In genomic region chr15:42548258-42549051, GRCh38 we compare ENCODE assay signal across 1 cellular context.
TF ChIP-seq lines count a peak whose summit lies in the region.

TSS of gene HAUS2 (plus strand) at chr15:42548838. CDS start at chr15:42548873, 35 bp downstream.
TSS of gene LRRC57 (minus strand) at chr15:42548793. CDS start at chr15:42548434, 359 bp downstream.

TF ChIP-seq in HepG2, 621 proteins besides CTCF, POLR2A, EP300 and RAD21 (continued from another document and continues in another):
- TF ChIP-seq ZUFSP (CRISPR knock-in tag; IDR thresholded peaks at IDR 0.05; ENCODE audit: borderline replicate concordance) (no peak), REL (CRISPR knock-in tag; conservative IDR thresholded peaks at IDR 0.05) (peak; percentile 56; the same call in 1 of the 2 replicates), RNF2 (conservative IDR thresholded peaks at IDR 0.05; ENCODE audit: low read depth) (no peak), TRIM22 (IDR thresholded peaks at IDR 0.05) (no peak), XRCC5 (optimal IDR thresholded peaks at IDR 0.05; ENCODE audit: low read length) (peak; percentile 62), GFI1 (CRISPR knock-in tag; IDR thresholded peaks at IDR 0.05; ENCODE audit: borderline replicate concordance) (peak; percentile 28; the same call in 1 of the 2 replicates), ZNF558 (CRISPR knock-in tag; IDR thresholded peaks at IDR 0.05; ENCODE audit: borderline replicate concordance) (no peak), ZNF687 (CRISPR knock-in tag; IDR thresholded peaks at IDR 0.05) (peak; percentile 92), ASH2L (IDR thresholded peaks at IDR 0.05; ENCODE audit: insufficient read length, low read depth, low read length) (peak; percentile 92), ZNF326 (CRISPR knock-in tag; IDR thresholded peaks at IDR 0.05; ENCODE audit: borderline replicate concordance) (no peak), ZNF251 (CRISPR knock-in tag; IDR thresholded peaks at IDR 0.05) (no peak), AKNA (CRISPR knock-in tag; IDR thresholded peaks at IDR 0.05; ENCODE audit: borderline replicate concordance) (no peak; the same call in 1 of the 2 replicates), ZNF543 (CRISPR knock-in tag; IDR thresholded peaks at IDR 0.05) (peak; percentile 63), ATF3 (CRISPR knock-in tag; IDR thresholded peaks at IDR 0.05) (peak; percentile 81), ATRX (CRISPR knock-in tag; IDR thresholded peaks at IDR 0.05; ENCODE audit: borderline replicate concordance) (no peak), ZNF446 (CRISPR knock-in tag; IDR thresholded peaks at IDR 0.05) (no peak), ZSCAN21 (CRISPR knock-in tag; IDR thresholded peaks at IDR 0.05; ENCODE audit: borderline replicate concordance) (no peak), ATF7-NPFF (CRISPR knock-in tag; IDR thresholded peaks at IDR 0.05; ENCODE audit: low read depth) (0 out of 2 replicates have a peak, but pooled peaks have one; percentile 34), ZFX (CRISPR knock-in tag; IDR thresholded peaks at IDR 0.05; ENCODE audit: low read depth) (peak; percentile 89), AHDC1 (CRISPR knock-in tag; IDR thresholded peaks at IDR 0.05; ENCODE audit: borderline replicate concordance) (0 out of 2 replicates have a peak, but pooled peaks have one; percentile 59), ZSCAN5A (CRISPR knock-in tag; IDR thresholded peaks at IDR 0.05; ENCODE audit: borderline replicate concordance) (no peak; the same call in 1 of the 2 replicates), CREM (IDR thresholded peaks at IDR 0.05) (peak; percentile 97), CREM (CRISPR knock-in tag; IDR thresholded peaks at IDR 0.05) (peak; percentile 84), CCAR2 (optimal IDR thresholded peaks at IDR 0.05; ENCODE audit: low read depth, low read length) (no peak), HHEX (CRISPR knock-in tag; IDR thresholded peaks at IDR 0.05) (no peak), ZNF773 (CRISPR knock-in tag; IDR thresholded peaks at IDR 0.05; ENCODE audit: borderline replicate concordance) (no peak), ELF4 (CRISPR knock-in tag; IDR thresholded peaks at IDR 0.05; ENCODE audit: borderline replicate concordance) (peak; percentile 63; the same call in 1 of the 2 replicates), ZNF563 (CRISPR knock-in tag; IDR thresholded peaks at IDR 0.05) (0 out of 2 replicates have a peak, but pooled peaks have one; percentile 51), ZFYVE20 (CRISPR knock-in tag; IDR thresholded peaks at IDR 0.05; ENCODE audit: borderline replicate concordance, low read depth) (no peak), ZNF878 (CRISPR knock-in tag; IDR thresholded peaks at IDR 0.05) (peak; percentile 78; the same call in 1 of the 2 replicates), KMT2A (CRISPR knock-in tag; IDR thresholded peaks at IDR 0.05) (peak; percentile 99), ZNF652 (CRISPR knock-in tag; IDR thresholded peaks at IDR 0.05; ENCODE audit: borderline replicate concordance, low read depth) (no peak), ZFP82 (CRISPR knock-in tag; IDR thresholded peaks at IDR 0.05; ENCODE audit: borderline replicate concordance) (no peak), KMT2B (CRISPR knock-in tag; IDR thresholded peaks at IDR 0.05) (peak; percentile 99), RXRB (CRISPR knock-in tag; IDR thresholded peaks at IDR 0.05; ENCODE audit: borderline replicate concordance) (peak; percentile 49; the same call in 1 of the 2 replicates), NFE2 (CRISPR knock-in tag; IDR thresholded peaks at IDR 0.05) (no peak), ZSCAN22 (CRISPR knock-in tag; IDR thresholded peaks at IDR 0.05) (no peak), ZNF557 (CRISPR knock-in tag; IDR thresholded peaks at IDR 0.05) (no peak), GATAD2A (CRISPR knock-in tag; IDR thresholded peaks at IDR 0.05) (peak; percentile 58), ZNF597 (CRISPR knock-in tag; IDR thresholded peaks at IDR 0.05) (no peak), ZNF792 (CRISPR knock-in tag; IDR thresholded peaks at IDR 0.05) (no peak; the same call in none of the 2 replicates)
